In genomic region chr17:40315678-40316570, GRCh38 we compare ENCODE assay signal across 8 cellular contexts. TPM values are rescaled to one million over a fixed set of nuclear protein-coding genes. Genes with fewer than 3 reads are reported as not detected.
DNase-seq lines count a peak whose midpoint lies in the region; ATAC-seq and TF ChIP-seq lines count a peak whose summit lies in the region.

No MANE protein-coding gene starts in this region.

- H2BK120ac ChIP-seq in trophoblast cell (ENCODE audit: insufficient read depth, low read length, poor library complexity) = no peak overlapping the region

- H3K4ac ChIP-seq in trophoblast cell (ENCODE audit: low read depth, low read length) = no peak overlapping the region

- H3K79me2 ChIP-seq in trophoblast cell (ENCODE audit: control insufficient read depth, insufficient read depth, low read length, poor library complexity) = peaks cover 8% of the 10 kb centered on the region

- POLR2A ChIA-PET in Panc1 (lab: Charles Lee) = interaction anchor here (0.6 kb wide), 1 partner anchor 220 kb away, joined by 8 read pairs; no protein-coding TSS in a partner anchor

- no peak overlapping the region for H3K9ac ChIP-seq in trophoblast cell (ENCODE audit: low read length)

- H3K23ac ChIP-seq in trophoblast cell (ENCODE audit: low read length) = no peak overlapping the region

- in situ Hi-C loops in Panc1 (cut with HindIII; ENCODE audit: low pct_unique_long_range_greater_than_20kb, low sequenced_read_pairs) = no loop called here

- ATAC-seq in Panc1 (no peak), HG03378 (IDR thresholded peaks at IDR 0.05; ENCODE audit: unreplicated experiment) (no peak)

- H3K4me1 ChIP-seq in Panc1 (ENCODE audit: control insufficient read depth, insufficient read depth, low read length) = peaks cover 77% of the 10 kb centered on the region
- peaks cover 23 to 28% of the 10 kb centered on the region in 2 experiments for H3K4me1 ChIP-seq in trophoblast cell (ENCODE audit: control insufficient read depth in 1 of 2, insufficient read depth in 2 of 2, low read length in 2 of 2)

- DNase-seq in GM10266 (ENCODE audit: extremely low spot score) (peak; percentile 6), Panc1 (ENCODE audit: low read depth, low spot score) (no peak), epithelial cell of prostate (ENCODE audit: low read depth, low spot score) (no peak), trophoblast cell (no peak), NCI-H146 (lab: John Stamatoyannopoulos, UW) (no peak), DMS 273 treated with DMSO at 0.1 percent for 48 hours (lab: John Stamatoyannopoulos, UW) (no peak), NAMALWA (ENCODE audit: low spot score) (no peak)

- CTCF ChIA-PET in Panc1 (lab: Charles Lee) = interaction anchor here (0.7 to 2.1 kb wide), 2 partner anchors 9 to 28 kb away, joined by 3 to 18 read pairs; no protein-coding TSS in a partner anchor

- H2BK12ac ChIP-seq in trophoblast cell (ENCODE audit: low read length) = peak overlapping the region; percentile 31

- peak overlapping the region; percentile 43 for H3K4me2 ChIP-seq in trophoblast cell (ENCODE audit: low read length)

- WGBS in trophoblast cell (ENCODE audit: extremely low coverage, insufficient coverage, insufficient read length) = no CpG with 5 or more reads among the region's 9 CpGs

- H3K9me3 ChIP-seq in Panc1 (ENCODE audit: control insufficient read depth, insufficient read depth, low read depth, low read length) = no peaks in the 10 kb centered on the region
- peaks cover 1% of the 10 kb centered on the region for H3K9me3 ChIP-seq in trophoblast cell (ENCODE audit: insufficient read depth, low read depth, low read length)

- H3K36me3 ChIP-seq in Panc1 (ENCODE audit: control insufficient read depth, insufficient read depth, low read length) (no peaks in the 10 kb centered on the region; the same call in 1 of the 2 replicates), trophoblast cell (ENCODE audit: control insufficient read depth in 1 of 2, insufficient read depth in 2 of 2, low read length in 2 of 2) (no peaks in the 10 kb centered on the region)

- H2AFZ ChIP-seq in trophoblast cell (ENCODE audit: insufficient read depth, low read length, poor library complexity) = peak overlapping the region; percentile 41

- no peak overlapping the region for H4K12ac ChIP-seq in trophoblast cell (ENCODE audit: low read depth, low read length)

- H3K14ac ChIP-seq in trophoblast cell (ENCODE audit: low read length) = peak overlapping the region; percentile 45

- peak overlapping the region; percentile 11 for H4K8ac ChIP-seq in trophoblast cell (ENCODE audit: low read depth, low read length)

- H3K27me3 ChIP-seq in Panc1 (ENCODE audit: control insufficient read depth, insufficient read depth, low read length) (no peaks in the 10 kb centered on the region), trophoblast cell (ENCODE audit: insufficient read depth, low read length) (no peaks in the 10 kb centered on the region)

- peaks cover 14% of the 10 kb centered on the region for H3K79me1 ChIP-seq in trophoblast cell (ENCODE audit: low read length)

- intact Hi-C loops in Panc1 (cut with micrococcal nuclease; ENCODE audit: unreplicated experiment) = no loop called here

- no TSS peak for BruUV-seq in Panc1 (replicated peaks; lab: Mats Ljungman, UMichigan)

- H2BK5ac ChIP-seq in trophoblast cell (ENCODE audit: low read depth, low read length, poor library complexity) = peak overlapping the region; percentile 18

- peak overlapping the region in 1 of 2 experiments; percentile 87; a peak in 3 of 4 replicates for H3K4me3 ChIP-seq in Panc1 (ENCODE audit: low read depth in 2 of 2, low read length in 2 of 2)
- no peak overlapping the region for H3K4me3 ChIP-seq in trophoblast cell (ENCODE audit: low read depth, low read length)

- H3K27ac ChIP-seq in Panc1 (ENCODE audit: low read length) (peak overlapping the region; percentile 73), epithelial cell of prostate (peak overlapping the region; percentile 91), trophoblast cell (ENCODE audit: low read depth, low read length) (peak overlapping the region; percentile 77)

- peak overlapping the region; percentile 7 for H4K91ac ChIP-seq in trophoblast cell (ENCODE audit: low read depth, low read length)

- TF ChIP-seq CTCF in GM10266 (IDR thresholded peaks at IDR 0.05; ENCODE audit: control insufficient read depth, insufficient read depth, low read depth, missing control alignments) = no peak
- no peak for TF ChIP-seq CTCF in Panc1 (IDR thresholded peaks at IDR 0.05)

- H2AK5ac ChIP-seq in trophoblast cell (ENCODE audit: low read length) = peak overlapping the region; percentile 27

- peak overlapping the region; percentile 1 for H3K18ac ChIP-seq in trophoblast cell (ENCODE audit: low read length)

RNA-seq across cellular contexts. Expression of gene RARA, which starts 6.9 kb away (rescaled TPM):
- 55.6 TPM for total RNA-seq in Panc1 (2021; ENCODE audit: unreplicated experiment)
- 59.9 TPM for polyA plus RNA-seq in Panc1 (2012; ENCODE audit: insufficient read length)
- polyA plus RNA-seq in trophoblast cell (2013) = 15.0 and 15.5 TPM in 2 replicates

RNA-seq across cellular contexts. Expression of gene CDC6, which starts 28.2 kb away (rescaled TPM):
- 66.3 TPM for total RNA-seq in Panc1 (2021; ENCODE audit: unreplicated experiment)
- polyA plus RNA-seq in Panc1 (2012; ENCODE audit: insufficient read length) = 24.3 TPM
- polyA plus RNA-seq in trophoblast cell (2013) = 90.5 and 96.3 TPM in 2 replicates

RNA-seq across cellular contexts. Expression of gene GJD3, which starts 48.6 kb away (rescaled TPM):
- total RNA-seq in Panc1 (2021; ENCODE audit: unreplicated experiment) = 0.33 TPM
- 5.8 TPM for polyA plus RNA-seq in Panc1 (2012; ENCODE audit: insufficient read length)
- polyA plus RNA-seq in trophoblast cell (2013) = 1.4 and 2.0 TPM in 2 replicates
